ENCODE assay signal across 14 cellular contexts in genomic region chrX:37776987-37777325, GRCh38. TPM values are rescaled to one million over a fixed set of nuclear protein-coding genes. Genes with fewer than 3 reads are reported as not detected.
A peak's percentile ranks its signal among the peaks of the same experiment; 100 is the strongest.
DNase-seq lines count a peak whose midpoint lies in the region; ATAC-seq and TF ChIP-seq lines count a peak whose summit lies in the region.
"Had no signal": no experiment of that assay in that cellular context is flagged by ENCODE, and none has a peak within 500 bp of the region (broad histone marks: within the 10 kb centered on the region; RNA-seq: fewer than 3 reads in every experiment).

No MANE protein-coding gene starts in this region.

- H3K27ac ChIP-seq in SU-DHL-6 (ENCODE audit: low read depth, low read length) (peak overlapping the region; percentile 87), thymus (ENCODE audit: low read depth) (peak overlapping the region; percentile 19)

- peaks cover 10% of the 10 kb centered on the region; the same call in 1 of the 2 replicates for H3F3A ChIP-seq in SU-DHL-6 (ENCODE audit: insufficient read depth)

- TF ChIP-seq CTCF in SU-DHL-6 (IDR thresholded peaks at IDR 0.05; ENCODE audit: insufficient read depth, low read length, poor library complexity, severe bottlenecking), result no peak
- no peak for TF ChIP-seq CTCF in type B pancreatic cell (conservative IDR thresholded peaks at IDR 0.05)

- peak overlapping the region; percentile 73 for H3K27ac Mint-ChIP-seq in activated naive CD8-positive, alpha-beta T cell
- H3K27ac Mint-ChIP-seq in activated naive CD8-positive, alpha-beta T cell treated with anti-CD3 and anti-CD28 coated beads, Interleukin-2, amount 50 U/mL, for 24 hours, result no peak overlapping the region
- H3K27ac Mint-ChIP-seq in type B pancreatic cell, result no peak overlapping the region
- H3K27ac Mint-ChIP-seq: nephron had no signal

- peaks cover 25% of the 10 kb centered on the region for H3K4me1 Mint-ChIP-seq in activated naive CD8-positive, alpha-beta T cell (ENCODE audit: low read depth)
- peaks cover 25% of the 10 kb centered on the region for H3K4me1 Mint-ChIP-seq in activated naive CD8-positive, alpha-beta T cell treated with anti-CD3 and anti-CD28 coated beads, Interleukin-2, amount 50 U/mL, for 24 hours
- no peaks in the 10 kb centered on the region for H3K4me1 Mint-ChIP-seq in type B pancreatic cell (ENCODE audit: unreplicated experiment)
- H3K4me1 Mint-ChIP-seq: nephron had no signal

- peaks cover 15% of the 10 kb centered on the region; the same call in 1 of the 2 replicates for H3K79me2 ChIP-seq in SU-DHL-6 (ENCODE audit: insufficient read depth, low read length)

- WGBS in thymus, result 20% methylated on average over 2 of the region's 2 CpGs

- H3K27me3 Mint-ChIP-seq in activated naive CD8-positive, alpha-beta T cell, result no peaks in the 10 kb centered on the region
- H3K27me3 Mint-ChIP-seq in activated naive CD8-positive, alpha-beta T cell treated with anti-CD3 and anti-CD28 coated beads, Interleukin-2, amount 50 U/mL, for 24 hours, result no peaks in the 10 kb centered on the region
- H3K27me3 Mint-ChIP-seq in type B pancreatic cell, result no peaks in the 10 kb centered on the region

- no peaks in the 10 kb centered on the region for H3K9me2 ChIP-seq in SU-DHL-6 (replicated peaks; ENCODE audit: insufficient read depth, low read length)

- H3K36me3 ChIP-seq in SU-DHL-6 (ENCODE audit: low read length) (no peaks in the 10 kb centered on the region), thymus (ENCODE audit: control insufficient read depth, insufficient read depth) (no peaks in the 10 kb centered on the region)

- H3K4me2 ChIP-seq in SU-DHL-6 (ENCODE audit: low read depth, low read length, poor library complexity, severe bottlenecking), result peak overlapping the region; percentile 51

- H3K4me3 ChIP-seq in SU-DHL-6 (ENCODE audit: insufficient read depth, low read length, poor library complexity, severe bottlenecking), result no peak overlapping the region
- no peak overlapping the region for H3K4me3 ChIP-seq in thymus (ENCODE audit: low read length)
- H3K4me3 ChIP-seq: skin epidermis had no signal

- H3K9me3 ChIP-seq in SU-DHL-6 (ENCODE audit: insufficient read depth, low read length), result no peaks in the 10 kb centered on the region
- no peaks in the 10 kb centered on the region for H3K9me3 ChIP-seq in thymus (ENCODE audit: control insufficient read depth)

- no peak overlapping the region for H2AFZ ChIP-seq in SU-DHL-6 (ENCODE audit: low read depth, low read length, severe bottlenecking)

- no peaks in the 10 kb centered on the region for H3K9me3 Mint-ChIP-seq in activated naive CD8-positive, alpha-beta T cell (ENCODE audit: low read depth)
- H3K9me3 Mint-ChIP-seq in activated naive CD8-positive, alpha-beta T cell treated with anti-CD3 and anti-CD28 coated beads, Interleukin-2, amount 50 U/mL, for 24 hours, result no peaks in the 10 kb centered on the region
- no peaks in the 10 kb centered on the region for H3K9me3 Mint-ChIP-seq in type B pancreatic cell
- H3K9me3 Mint-ChIP-seq: nephron had no signal

- H4K20me1 ChIP-seq in SU-DHL-6 (ENCODE audit: low read depth, low read length), result no peaks in the 10 kb centered on the region

- peaks cover 2% of the 10 kb centered on the region for H3K4me1 ChIP-seq in thymus (ENCODE audit: control insufficient read depth, insufficient read depth, low read length)

- H3K27me3 ChIP-seq in SU-DHL-6 (ENCODE audit: low read length), result no peaks in the 10 kb centered on the region
- H3K27me3 ChIP-seq in thymus (ENCODE audit: control insufficient read depth, insufficient read depth), result no peaks in the 10 kb centered on the region

- ATAC-seq in activated naive CD8-positive, alpha-beta T cell treated with anti-CD3 and anti-CD28 coated beads, Interleukin-2, amount 50 U/mL, for 24 hours, result no peak
- ATAC-seq in HG02678 (IDR thresholded peaks at IDR 0.05; ENCODE audit: unreplicated experiment), result peak; percentile 26

- no peaks in the 10 kb centered on the region for H3K36me3 Mint-ChIP-seq in activated naive CD8-positive, alpha-beta T cell
- no peaks in the 10 kb centered on the region for H3K36me3 Mint-ChIP-seq in activated naive CD8-positive, alpha-beta T cell treated with anti-CD3 and anti-CD28 coated beads, Interleukin-2, amount 50 U/mL, for 24 hours (ENCODE audit: low read depth)
- H3K36me3 Mint-ChIP-seq in type B pancreatic cell, result no peaks in the 10 kb centered on the region

- no peak overlapping the region for H3K4me3 Mint-ChIP-seq in activated naive CD8-positive, alpha-beta T cell
- no peak overlapping the region for H3K4me3 Mint-ChIP-seq in activated naive CD8-positive, alpha-beta T cell treated with anti-CD3 and anti-CD28 coated beads, Interleukin-2, amount 50 U/mL, for 24 hours
- no peak overlapping the region for H3K4me3 Mint-ChIP-seq in type B pancreatic cell
- H3K4me3 Mint-ChIP-seq: nephron had no signal

- peak overlapping the region; percentile 30; the same call in 1 of the 2 replicates for H3K9ac ChIP-seq in SU-DHL-6 (ENCODE audit: low read length)

- DNase-seq in activated naive CD8-positive, alpha-beta T cell treated with anti-CD3 and anti-CD28 coated beads, Interleukin-2, amount 50 U/mL, for 24 hours, result no peak
- no peak for DNase-seq in type B pancreatic cell (ENCODE audit: extremely low spot score, unreplicated experiment)
- no peak for DNase-seq in COLO668 (lab: John Stamatoyannopoulos, UW; ENCODE audit: unreplicated experiment)
- DNase-seq in NCI-H226, result no peak
- DNase-seq: NCI-H524 treated with DMSO at 0.1 percent for 48 hours; stimulated activated CD8-positive, alpha-beta memory T cell treated with anti-CD3 and anti-CD28 coated beads, Interleukin-4, amount 100 ng/mL, for 48 hours; SW 1271 had no signal

RNA-seq across cellular contexts. Expression of gene CYBB, which starts 2.9 kb away (rescaled TPM):
- polyA plus RNA-seq in thymus, result 7.6 TPM
- total RNA-seq in type B pancreatic cell (ENCODE audit: low replicate concordance), result 0.17 TPM in 2 replicates
- total RNA-seq: epithelial cell of proximal tubule had no signal
